ENCODE assay signal across 1 cellular context in the genomic region with DNA sequence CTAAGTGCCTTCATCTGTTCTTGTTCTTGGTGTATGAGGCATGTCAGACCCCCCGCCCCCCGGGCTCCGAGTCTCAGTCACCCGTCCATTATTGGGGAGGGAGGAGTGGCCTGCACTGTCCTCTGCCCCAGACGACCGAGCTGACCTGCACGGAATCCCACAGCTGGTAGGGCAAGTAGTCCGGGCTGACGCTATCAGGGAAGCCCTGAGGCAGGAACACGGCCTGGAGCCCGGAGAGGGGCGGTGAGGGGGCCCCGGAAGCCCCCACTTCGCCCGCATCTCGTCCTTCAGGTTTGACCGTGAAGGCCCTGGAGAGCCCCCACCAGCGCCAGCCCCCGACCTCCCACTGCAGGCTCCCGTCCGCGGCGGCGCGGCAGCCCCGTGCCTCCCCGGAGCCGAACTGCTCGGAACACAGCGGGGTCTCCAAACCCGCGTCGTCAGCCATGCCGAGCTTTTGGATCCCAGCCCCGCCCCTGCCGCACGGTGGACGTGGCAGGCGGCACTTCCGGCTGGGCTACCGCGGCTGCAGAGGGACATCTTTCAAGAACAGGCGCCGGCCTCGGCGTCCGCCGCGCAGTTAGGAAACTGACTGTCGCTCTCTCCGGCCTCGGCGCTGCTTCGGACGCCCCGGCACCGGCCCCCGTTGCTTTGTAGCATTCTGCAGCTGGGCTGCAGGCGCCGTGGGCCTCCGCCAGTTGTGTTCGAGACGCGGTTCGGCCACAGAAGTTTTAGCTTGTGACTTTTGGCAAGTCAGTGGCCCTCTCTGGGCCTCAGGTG.
TF ChIP-seq lines count a peak whose summit lies in the region.

A gene (minus strand): TSS at position 463 of the 777 bp plus-strand sequence. CDS start 18 bp downstream, at position 445.

TF ChIP-seq in WTC11, 78 proteins besides CTCF, POLR2A, EP300 and RAD21 (continued from another document and continues in another):
- TF ChIP-seq, protein P1, sequence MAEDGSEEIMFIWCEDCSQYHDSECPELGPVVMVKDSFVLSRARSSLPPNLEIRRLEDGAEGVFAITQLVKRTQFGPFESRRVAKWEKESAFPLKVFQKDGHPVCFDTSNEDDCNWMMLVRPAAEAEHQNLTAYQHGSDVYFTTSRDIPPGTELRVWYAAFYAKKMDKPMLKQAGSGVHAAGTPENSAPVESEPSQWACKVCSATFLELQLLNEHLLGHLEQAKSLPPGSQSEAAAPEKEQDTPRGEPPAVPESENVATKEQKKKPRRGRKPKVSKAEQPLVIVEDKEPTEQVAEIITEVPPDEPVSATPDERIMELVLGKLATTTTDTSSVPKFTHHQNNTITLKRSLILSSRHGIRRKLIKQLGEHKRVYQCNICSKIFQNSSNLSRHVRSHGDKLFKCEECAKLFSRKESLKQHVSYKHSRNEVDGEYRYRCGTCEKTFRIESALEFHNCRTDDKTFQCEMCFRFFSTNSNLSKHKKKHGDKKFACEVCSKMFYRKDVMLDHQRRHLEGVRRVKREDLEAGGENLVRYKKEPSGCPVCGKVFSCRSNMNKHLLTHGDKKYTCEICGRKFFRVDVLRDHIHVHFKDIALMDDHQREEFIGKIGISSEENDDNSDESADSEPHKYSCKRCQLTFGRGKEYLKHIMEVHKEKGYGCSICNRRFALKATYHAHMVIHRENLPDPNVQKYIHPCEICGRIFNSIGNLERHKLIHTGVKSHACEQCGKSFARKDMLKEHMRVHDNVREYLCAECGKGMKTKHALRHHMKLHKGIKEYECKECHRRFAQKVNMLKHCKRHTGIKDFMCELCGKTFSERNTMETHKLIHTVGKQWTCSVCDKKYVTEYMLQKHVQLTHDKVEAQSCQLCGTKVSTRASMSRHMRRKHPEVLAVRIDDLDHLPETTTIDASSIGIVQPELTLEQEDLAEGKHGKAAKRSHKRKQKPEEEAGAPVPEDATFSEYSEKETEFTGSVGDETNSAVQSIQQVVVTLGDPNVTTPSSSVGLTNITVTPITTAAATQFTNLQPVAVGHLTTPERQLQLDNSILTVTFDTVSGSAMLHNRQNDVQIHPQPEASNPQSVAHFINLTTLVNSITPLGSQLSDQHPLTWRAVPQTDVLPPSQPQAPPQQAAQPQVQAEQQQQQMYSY (CRISPR knock-in tag; IDR thresholded peaks at IDR 0.05) = no peak
- TF ChIP-seq, protein P2, sequence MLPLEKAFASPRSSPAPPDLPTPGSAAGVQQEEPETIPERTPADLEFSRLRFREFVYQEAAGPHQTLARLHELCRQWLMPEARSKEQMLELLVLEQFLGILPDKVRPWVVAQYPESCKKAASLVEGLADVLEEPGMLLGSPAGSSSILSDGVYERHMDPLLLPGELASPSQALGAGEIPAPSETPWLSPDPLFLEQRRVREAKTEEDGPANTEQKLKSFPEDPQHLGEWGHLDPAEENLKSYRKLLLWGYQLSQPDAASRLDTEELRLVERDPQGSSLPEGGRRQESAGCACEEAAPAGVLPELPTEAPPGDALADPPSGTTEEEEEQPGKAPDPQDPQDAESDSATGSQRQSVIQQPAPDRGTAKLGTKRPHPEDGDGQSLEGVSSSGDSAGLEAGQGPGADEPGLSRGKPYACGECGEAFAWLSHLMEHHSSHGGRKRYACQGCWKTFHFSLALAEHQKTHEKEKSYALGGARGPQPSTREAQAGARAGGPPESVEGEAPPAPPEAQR (CRISPR knock-in tag; IDR thresholded peaks at IDR 0.05) = no peak
- TF ChIP-seq, protein P3, sequence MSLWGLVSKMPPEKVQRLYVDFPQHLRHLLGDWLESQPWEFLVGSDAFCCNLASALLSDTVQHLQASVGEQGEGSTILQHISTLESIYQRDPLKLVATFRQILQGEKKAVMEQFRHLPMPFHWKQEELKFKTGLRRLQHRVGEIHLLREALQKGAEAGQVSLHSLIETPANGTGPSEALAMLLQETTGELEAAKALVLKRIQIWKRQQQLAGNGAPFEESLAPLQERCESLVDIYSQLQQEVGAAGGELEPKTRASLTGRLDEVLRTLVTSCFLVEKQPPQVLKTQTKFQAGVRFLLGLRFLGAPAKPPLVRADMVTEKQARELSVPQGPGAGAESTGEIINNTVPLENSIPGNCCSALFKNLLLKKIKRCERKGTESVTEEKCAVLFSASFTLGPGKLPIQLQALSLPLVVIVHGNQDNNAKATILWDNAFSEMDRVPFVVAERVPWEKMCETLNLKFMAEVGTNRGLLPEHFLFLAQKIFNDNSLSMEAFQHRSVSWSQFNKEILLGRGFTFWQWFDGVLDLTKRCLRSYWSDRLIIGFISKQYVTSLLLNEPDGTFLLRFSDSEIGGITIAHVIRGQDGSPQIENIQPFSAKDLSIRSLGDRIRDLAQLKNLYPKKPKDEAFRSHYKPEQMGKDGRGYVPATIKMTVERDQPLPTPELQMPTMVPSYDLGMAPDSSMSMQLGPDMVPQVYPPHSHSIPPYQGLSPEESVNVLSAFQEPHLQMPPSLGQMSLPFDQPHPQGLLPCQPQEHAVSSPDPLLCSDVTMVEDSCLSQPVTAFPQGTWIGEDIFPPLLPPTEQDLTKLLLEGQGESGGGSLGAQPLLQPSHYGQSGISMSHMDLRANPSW (CRISPR knock-in tag; conservative IDR thresholded peaks at IDR 0.05; ENCODE audit: low read depth) = no peak
- TF ChIP-seq, protein P4, sequence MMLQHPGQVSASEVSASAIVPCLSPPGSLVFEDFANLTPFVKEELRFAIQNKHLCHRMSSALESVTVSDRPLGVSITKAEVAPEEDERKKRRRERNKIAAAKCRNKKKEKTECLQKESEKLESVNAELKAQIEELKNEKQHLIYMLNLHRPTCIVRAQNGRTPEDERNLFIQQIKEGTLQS (CRISPR knock-in tag; conservative IDR thresholded peaks at IDR 0.05) = no peak
- TF ChIP-seq, protein P5, sequence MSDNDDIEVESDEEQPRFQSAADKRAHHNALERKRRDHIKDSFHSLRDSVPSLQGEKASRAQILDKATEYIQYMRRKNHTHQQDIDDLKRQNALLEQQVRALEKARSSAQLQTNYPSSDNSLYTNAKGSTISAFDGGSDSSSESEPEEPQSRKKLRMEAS (CRISPR knock-in tag; IDR thresholded peaks at IDR 0.05) = peak; percentile 49; the same call in 1 of the 2 replicates
- peak; percentile 70; the same call in 1 of the 2 replicates for TF ChIP-seq ZNF232 (CRISPR knock-in tag; IDR thresholded peaks at IDR 0.05)
- TF ChIP-seq, protein P6, sequence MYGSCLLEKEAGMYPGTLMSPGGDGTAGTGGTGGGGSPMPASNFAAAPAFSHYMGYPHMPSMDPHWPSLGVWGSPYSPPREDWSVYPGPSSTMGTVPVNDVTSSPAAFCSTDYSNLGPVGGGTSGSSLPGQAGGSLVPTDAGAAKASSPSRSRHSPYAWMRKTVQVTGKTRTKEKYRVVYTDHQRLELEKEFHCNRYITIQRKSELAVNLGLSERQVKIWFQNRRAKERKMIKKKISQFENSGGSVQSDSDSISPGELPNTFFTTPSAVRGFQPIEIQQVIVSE (CRISPR knock-in tag; IDR thresholded peaks at IDR 0.05; ENCODE audit: borderline replicate concordance) = no peak
- 0 out of 2 replicates have a peak, but pooled peaks have one; percentile 35 for TF ChIP-seq ELF4 (CRISPR knock-in tag; IDR thresholded peaks at IDR 0.05; ENCODE audit: low read depth)
- no peak for TF ChIP-seq SMAD3 (CRISPR knock-in tag; IDR thresholded peaks at IDR 0.05; ENCODE audit: borderline replicate concordance)
- TF ChIP-seq, protein P7, sequence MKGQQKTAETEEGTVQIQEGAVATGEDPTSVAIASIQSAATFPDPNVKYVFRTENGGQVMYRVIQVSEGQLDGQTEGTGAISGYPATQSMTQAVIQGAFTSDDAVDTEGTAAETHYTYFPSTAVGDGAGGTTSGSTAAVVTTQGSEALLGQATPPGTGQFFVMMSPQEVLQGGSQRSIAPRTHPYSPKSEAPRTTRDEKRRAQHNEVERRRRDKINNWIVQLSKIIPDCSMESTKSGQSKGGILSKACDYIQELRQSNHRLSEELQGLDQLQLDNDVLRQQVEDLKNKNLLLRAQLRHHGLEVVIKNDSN (CRISPR knock-in tag; IDR thresholded peaks at IDR 0.05) = peak; percentile 28; the same call in 1 of the 2 replicates
- no peak for TF ChIP-seq FOXJ3 (CRISPR knock-in tag; IDR thresholded peaks at IDR 0.05; ENCODE audit: borderline replicate concordance)
- TF ChIP-seq, protein P8, sequence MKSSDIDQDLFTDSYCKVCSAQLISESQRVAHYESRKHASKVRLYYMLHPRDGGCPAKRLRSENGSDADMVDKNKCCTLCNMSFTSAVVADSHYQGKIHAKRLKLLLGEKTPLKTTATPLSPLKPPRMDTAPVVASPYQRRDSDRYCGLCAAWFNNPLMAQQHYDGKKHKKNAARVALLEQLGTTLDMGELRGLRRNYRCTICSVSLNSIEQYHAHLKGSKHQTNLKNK (CRISPR knock-in tag; IDR thresholded peaks at IDR 0.05) = no peak
- TF ChIP-seq ZNF138 (CRISPR knock-in tag; conservative IDR thresholded peaks at IDR 0.05) = no peak
- TF ChIP-seq OVOL2 (CRISPR knock-in tag; IDR thresholded peaks at IDR 0.05; ENCODE audit: borderline replicate concordance) = no peak
- peak; percentile 86 for TF ChIP-seq GABPB1 (CRISPR knock-in tag; IDR thresholded peaks at IDR 0.05)
- no peak for TF ChIP-seq SOX15 (CRISPR knock-in tag; IDR thresholded peaks at IDR 0.05)
- TF ChIP-seq, protein P9, sequence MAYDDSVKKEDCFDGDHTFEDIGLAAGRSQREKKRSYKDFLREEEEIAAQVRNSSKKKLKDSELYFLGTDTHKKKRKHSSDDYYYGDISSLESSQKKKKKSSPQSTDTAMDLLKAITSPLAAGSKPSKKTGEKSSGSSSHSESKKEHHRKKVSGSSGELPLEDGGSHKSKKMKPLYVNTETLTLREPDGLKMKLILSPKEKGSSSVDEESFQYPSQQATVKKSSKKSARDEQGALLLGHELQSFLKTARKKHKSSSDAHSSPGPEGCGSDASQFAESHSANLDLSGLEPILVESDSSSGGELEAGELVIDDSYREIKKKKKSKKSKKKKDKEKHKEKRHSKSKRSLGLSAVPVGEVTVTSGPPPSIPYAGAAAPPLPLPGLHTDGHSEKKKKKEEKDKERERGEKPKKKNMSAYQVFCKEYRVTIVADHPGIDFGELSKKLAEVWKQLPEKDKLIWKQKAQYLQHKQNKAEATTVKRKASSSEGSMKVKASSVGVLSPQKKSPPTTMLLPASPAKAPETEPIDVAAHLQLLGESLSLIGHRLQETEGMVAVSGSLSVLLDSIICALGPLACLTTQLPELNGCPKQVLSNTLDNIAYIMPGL (CRISPR knock-in tag; IDR thresholded peaks at IDR 0.05) = peak; percentile 82; the same call in 1 of the 2 replicates
- TF ChIP-seq, protein P10, sequence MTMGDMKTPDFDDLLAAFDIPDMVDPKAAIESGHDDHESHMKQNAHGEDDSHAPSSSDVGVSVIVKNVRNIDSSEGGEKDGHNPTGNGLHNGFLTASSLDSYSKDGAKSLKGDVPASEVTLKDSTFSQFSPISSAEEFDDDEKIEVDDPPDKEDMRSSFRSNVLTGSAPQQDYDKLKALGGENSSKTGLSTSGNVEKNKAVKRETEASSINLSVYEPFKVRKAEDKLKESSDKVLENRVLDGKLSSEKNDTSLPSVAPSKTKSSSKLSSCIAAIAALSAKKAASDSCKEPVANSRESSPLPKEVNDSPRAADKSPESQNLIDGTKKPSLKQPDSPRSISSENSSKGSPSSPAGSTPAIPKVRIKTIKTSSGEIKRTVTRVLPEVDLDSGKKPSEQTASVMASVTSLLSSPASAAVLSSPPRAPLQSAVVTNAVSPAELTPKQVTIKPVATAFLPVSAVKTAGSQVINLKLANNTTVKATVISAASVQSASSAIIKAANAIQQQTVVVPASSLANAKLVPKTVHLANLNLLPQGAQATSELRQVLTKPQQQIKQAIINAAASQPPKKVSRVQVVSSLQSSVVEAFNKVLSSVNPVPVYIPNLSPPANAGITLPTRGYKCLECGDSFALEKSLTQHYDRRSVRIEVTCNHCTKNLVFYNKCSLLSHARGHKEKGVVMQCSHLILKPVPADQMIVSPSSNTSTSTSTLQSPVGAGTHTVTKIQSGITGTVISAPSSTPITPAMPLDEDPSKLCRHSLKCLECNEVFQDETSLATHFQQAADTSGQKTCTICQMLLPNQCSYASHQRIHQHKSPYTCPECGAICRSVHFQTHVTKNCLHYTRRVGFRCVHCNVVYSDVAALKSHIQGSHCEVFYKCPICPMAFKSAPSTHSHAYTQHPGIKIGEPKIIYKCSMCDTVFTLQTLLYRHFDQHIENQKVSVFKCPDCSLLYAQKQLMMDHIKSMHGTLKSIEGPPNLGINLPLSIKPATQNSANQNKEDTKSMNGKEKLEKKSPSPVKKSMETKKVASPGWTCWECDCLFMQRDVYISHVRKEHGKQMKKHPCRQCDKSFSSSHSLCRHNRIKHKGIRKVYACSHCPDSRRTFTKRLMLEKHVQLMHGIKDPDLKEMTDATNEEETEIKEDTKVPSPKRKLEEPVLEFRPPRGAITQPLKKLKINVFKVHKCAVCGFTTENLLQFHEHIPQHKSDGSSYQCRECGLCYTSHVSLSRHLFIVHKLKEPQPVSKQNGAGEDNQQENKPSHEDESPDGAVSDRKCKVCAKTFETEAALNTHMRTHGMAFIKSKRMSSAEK (CRISPR knock-in tag; IDR thresholded peaks at IDR 0.05; ENCODE audit: borderline replicate concordance) = no peak
- no peak for TF ChIP-seq RELA (CRISPR knock-in tag; IDR thresholded peaks at IDR 0.05; ENCODE audit: borderline replicate concordance)
- no peak for TF ChIP-seq TP53 (CRISPR knock-in tag; IDR thresholded peaks at IDR 0.05)
- TF ChIP-seq ZNF416 (CRISPR knock-in tag; IDR thresholded peaks at IDR 0.05) = no peak
- TF ChIP-seq ZNF671 (CRISPR knock-in tag; IDR thresholded peaks at IDR 0.05) = no peak
- TF ChIP-seq CREM (CRISPR knock-in tag; IDR thresholded peaks at IDR 0.05) = peak; percentile 69
- no peak for TF ChIP-seq ESRRA (CRISPR knock-in tag; IDR thresholded peaks at IDR 0.05; ENCODE audit: borderline replicate concordance)
- TF ChIP-seq SMAD4 (CRISPR knock-in tag; IDR thresholded peaks at IDR 0.05) = no peak
- TF ChIP-seq, protein P11, sequence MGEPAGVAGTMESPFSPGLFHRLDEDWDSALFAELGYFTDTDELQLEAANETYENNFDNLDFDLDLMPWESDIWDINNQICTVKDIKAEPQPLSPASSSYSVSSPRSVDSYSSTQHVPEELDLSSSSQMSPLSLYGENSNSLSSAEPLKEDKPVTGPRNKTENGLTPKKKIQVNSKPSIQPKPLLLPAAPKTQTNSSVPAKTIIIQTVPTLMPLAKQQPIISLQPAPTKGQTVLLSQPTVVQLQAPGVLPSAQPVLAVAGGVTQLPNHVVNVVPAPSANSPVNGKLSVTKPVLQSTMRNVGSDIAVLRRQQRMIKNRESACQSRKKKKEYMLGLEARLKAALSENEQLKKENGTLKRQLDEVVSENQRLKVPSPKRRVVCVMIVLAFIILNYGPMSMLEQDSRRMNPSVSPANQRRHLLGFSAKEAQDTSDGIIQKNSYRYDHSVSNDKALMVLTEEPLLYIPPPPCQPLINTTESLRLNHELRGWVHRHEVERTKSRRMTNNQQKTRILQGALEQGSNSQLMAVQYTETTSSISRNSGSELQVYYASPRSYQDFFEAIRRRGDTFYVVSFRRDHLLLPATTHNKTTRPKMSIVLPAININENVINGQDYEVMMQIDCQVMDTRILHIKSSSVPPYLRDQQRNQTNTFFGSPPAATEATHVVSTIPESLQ (CRISPR knock-in tag; IDR thresholded peaks at IDR 0.05) = no peak
- TF ChIP-seq, protein P12, sequence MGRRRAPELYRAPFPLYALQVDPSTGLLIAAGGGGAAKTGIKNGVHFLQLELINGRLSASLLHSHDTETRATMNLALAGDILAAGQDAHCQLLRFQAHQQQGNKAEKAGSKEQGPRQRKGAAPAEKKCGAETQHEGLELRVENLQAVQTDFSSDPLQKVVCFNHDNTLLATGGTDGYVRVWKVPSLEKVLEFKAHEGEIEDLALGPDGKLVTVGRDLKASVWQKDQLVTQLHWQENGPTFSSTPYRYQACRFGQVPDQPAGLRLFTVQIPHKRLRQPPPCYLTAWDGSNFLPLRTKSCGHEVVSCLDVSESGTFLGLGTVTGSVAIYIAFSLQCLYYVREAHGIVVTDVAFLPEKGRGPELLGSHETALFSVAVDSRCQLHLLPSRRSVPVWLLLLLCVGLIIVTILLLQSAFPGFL (CRISPR knock-in tag; IDR thresholded peaks at IDR 0.05; ENCODE audit: borderline replicate concordance) = no peak
- TF ChIP-seq NR1H2 (CRISPR knock-in tag; IDR thresholded peaks at IDR 0.05) = no peak
- TF ChIP-seq CBFB (CRISPR knock-in tag; IDR thresholded peaks at IDR 0.05; ENCODE audit: low read depth) = no peak
- TF ChIP-seq RORB (CRISPR knock-in tag; IDR thresholded peaks at IDR 0.05) = no peak
